In the genomic region with DNA sequence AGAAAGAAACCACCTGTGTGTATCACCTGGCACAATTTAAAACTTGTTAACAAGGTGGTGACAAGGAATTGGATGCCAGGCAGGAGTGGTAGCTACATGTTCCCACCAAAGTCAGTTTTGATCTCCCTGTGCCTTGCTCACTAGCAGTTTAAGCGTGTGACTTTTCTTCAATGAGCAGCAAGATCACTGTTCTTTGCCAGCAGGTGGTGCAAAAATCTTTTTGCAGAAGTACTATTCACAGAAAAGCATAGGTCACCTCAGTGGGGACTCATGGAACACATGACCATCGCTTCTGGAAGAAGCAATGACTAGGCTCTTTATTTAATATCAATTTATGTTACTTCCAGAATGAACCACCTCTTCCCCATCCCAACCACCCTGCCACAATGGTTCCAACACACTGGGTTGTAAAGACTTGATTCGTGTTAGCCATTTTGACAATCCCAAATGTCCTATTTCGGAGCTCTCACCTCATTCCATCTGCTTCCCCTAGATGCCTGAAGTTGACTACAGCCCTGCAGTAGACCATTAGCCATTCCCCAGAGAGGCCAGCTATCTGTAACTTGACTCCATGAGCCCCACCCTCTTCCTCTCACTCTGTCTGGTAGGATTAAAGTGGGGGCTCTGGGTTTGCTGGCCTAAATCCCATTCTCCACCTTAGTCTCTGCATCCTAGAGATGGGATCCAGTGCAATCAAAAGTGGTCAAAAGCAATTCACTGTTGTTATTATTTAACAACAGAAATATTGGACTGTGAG, we compare ENCODE assay signal across 1 cellular context.
TF ChIP-seq lines count a peak whose summit lies in the region.

No MANE protein-coding gene starts in this region.

TF ChIP-seq in liver, 16 proteins besides CTCF, POLR2A, EP300 and RAD21 (continued from another document):
- TF ChIP-seq, protein P1, sequence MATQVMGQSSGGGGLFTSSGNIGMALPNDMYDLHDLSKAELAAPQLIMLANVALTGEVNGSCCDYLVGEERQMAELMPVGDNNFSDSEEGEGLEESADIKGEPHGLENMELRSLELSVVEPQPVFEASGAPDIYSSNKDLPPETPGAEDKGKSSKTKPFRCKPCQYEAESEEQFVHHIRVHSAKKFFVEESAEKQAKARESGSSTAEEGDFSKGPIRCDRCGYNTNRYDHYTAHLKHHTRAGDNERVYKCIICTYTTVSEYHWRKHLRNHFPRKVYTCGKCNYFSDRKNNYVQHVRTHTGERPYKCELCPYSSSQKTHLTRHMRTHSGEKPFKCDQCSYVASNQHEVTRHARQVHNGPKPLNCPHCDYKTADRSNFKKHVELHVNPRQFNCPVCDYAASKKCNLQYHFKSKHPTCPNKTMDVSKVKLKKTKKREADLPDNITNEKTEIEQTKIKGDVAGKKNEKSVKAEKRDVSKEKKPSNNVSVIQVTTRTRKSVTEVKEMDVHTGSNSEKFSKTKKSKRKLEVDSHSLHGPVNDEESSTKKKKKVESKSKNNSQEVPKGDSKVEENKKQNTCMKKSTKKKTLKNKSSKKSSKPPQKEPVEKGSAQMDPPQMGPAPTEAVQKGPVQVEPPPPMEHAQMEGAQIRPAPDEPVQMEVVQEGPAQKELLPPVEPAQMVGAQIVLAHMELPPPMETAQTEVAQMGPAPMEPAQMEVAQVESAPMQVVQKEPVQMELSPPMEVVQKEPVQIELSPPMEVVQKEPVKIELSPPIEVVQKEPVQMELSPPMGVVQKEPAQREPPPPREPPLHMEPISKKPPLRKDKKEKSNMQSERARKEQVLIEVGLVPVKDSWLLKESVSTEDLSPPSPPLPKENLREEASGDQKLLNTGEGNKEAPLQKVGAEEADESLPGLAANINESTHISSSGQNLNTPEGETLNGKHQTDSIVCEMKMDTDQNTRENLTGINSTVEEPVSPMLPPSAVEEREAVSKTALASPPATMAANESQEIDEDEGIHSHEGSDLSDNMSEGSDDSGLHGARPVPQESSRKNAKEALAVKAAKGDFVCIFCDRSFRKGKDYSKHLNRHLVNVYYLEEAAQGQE (IDR thresholded peaks at IDR 0.05): no peak
- TF ChIP-seq GABPA (IDR thresholded peaks at IDR 0.05 in 1 of 2, conservative IDR thresholded peaks at IDR 0.05 in 1 of 2): no peak
- TF ChIP-seq FOXA1 (IDR thresholded peaks at IDR 0.05): no peak
- no peak for TF ChIP-seq RXRA (IDR thresholded peaks at IDR 0.05)
- no peak for TF ChIP-seq TAF1 (conservative IDR thresholded peaks at IDR 0.05)
